Comparison of ENCODE assay signal across 33 cellular contexts in genomic region chr11:131592152-131592551, GRCh38.
"Had no signal": no experiment of that assay in that cellular context is flagged by ENCODE, and none has a peak within 500 bp of the region (broad histone marks: within the 10 kb centered on the region; RNA-seq: fewer than 3 reads in every experiment).

No MANE protein-coding gene starts in this region.

- H3K9me3 Mint-ChIP-seq: activated B cell treated with CpG ODN at 0.5 μM for 24 hours; activated CD4-positive, alpha-beta T cell treated with anti-CD3 and anti-CD28 coated beads, Interleukin-2, amount 10 ng/mL, durations not matched to agents 24 days and 14 days; activated naive CD4-positive, alpha-beta T cell treated with anti-CD3 and anti-CD28 coated beads, Interleukin-2, amount 50 U/mL, for 24 hours; activated naive CD8-positive, alpha-beta T cell treated with anti-CD3 and anti-CD28 coated beads, Interleukin-2, amount 50 U/mL, for 24 hours; activated T-helper 1 cell treated with anti-CD3 and anti-CD28 coated beads, Interleukin-12 subunit alpha, Interleukin-12 subunit beta, Interleukin-2, Interleukin-4 antibody, amounts not matched to agents 30 ng/mL and 10 ng/mL and 1 ng/mL, durations not matched to agents 14 hours and 24 hours and 36 hours; activated T-helper 2 cell treated with anti-CD3 and anti-CD28 coated beads, Interferon-gamma antibody, Interleukin-2, Interleukin-4, amounts not matched to agents 10 μg/mL and 5 μg/mL and 100 μg/mL, durations not matched to agents 14 hours and 24 hours and 36 hours; dendritic cell treated with granulocyte-macrophage colony-stimulating factor and Interleukin-4, amounts not matched to agents 40 ng/mL and 50 ng/mL, for 4 days; T-helper 2 cell treated with Interferon-gamma antibody and Interleukin-4, amounts not matched to agents 5 μg/mL and 100 μg/mL, for 36 hours had no signal

- H3K4me1 Mint-ChIP-seq: activated B cell treated with CpG ODN at 0.5 μM for 24 hours; activated CD4-positive, alpha-beta T cell treated with anti-CD3 and anti-CD28 coated beads, Interleukin-2, amount 10 ng/mL, durations not matched to agents 24 days and 14 days; activated CD8-positive, alpha-beta memory T cell treated with anti-CD3 and anti-CD28 coated beads, Interleukin-2, amount 10 ng/mL, durations not matched to agents 7 days and 5 days; activated naive CD4-positive, alpha-beta T cell treated with anti-CD3 and anti-CD28 coated beads, Interleukin-2, amount 50 U/mL, for 24 hours; activated naive CD8-positive, alpha-beta T cell treated with anti-CD3 and anti-CD28 coated beads for 36 hours; activated naive CD8-positive, alpha-beta T cell treated with anti-CD3 and anti-CD28 coated beads, Interleukin-2, amount 50 U/mL, for 24 hours; T-helper 17 cell had no signal

- H3K4me3 Mint-ChIP-seq: activated B cell treated with CpG ODN at 0.5 μM for 24 hours; activated CD4-positive, alpha-beta memory T cell treated with anti-CD3 and anti-CD28 coated beads for 36 hours; activated CD4-positive, alpha-beta T cell treated with anti-CD3 and anti-CD28 coated beads, Interleukin-2, amount 10 ng/mL, durations not matched to agents 24 days and 14 days; activated CD8-positive, alpha-beta memory T cell treated with anti-CD3 and anti-CD28 coated beads, Interleukin-2, amount 10 ng/mL, durations not matched to agents 7 days and 5 days; activated CD8-positive, alpha-beta T cell treated with anti-CD3 and anti-CD28 coated beads, Interleukin-2, amount 10 ng/mL, durations not matched to agents 7 days and 5 days; activated naive CD4-positive, alpha-beta T cell treated with anti-CD3 and anti-CD28 coated beads for 36 hours; activated naive CD4-positive, alpha-beta T cell treated with anti-CD3 and anti-CD28 coated beads, Interleukin-2, amount 50 U/mL, for 24 hours; activated naive CD8-positive, alpha-beta T cell treated with anti-CD3 and anti-CD28 coated beads for 36 hours; activated naive CD8-positive, alpha-beta T cell treated with anti-CD3 and anti-CD28 coated beads, Interleukin-2, amount 50 U/mL, for 24 hours; activated T-helper 1 cell treated with anti-CD3 and anti-CD28 coated beads, Interleukin-12 subunit alpha, Interleukin-12 subunit beta, Interleukin-2, Interleukin-4 antibody, amounts not matched to agents 30 ng/mL and 10 ng/mL and 1 ng/mL, durations not matched to agents 14 hours and 24 hours and 36 hours; dendritic cell treated with granulocyte-macrophage colony-stimulating factor and Interleukin-4, amounts not matched to agents 40 ng/mL and 50 ng/mL, for 4 days; effector memory CD8-positive, alpha-beta T cell; T-helper 17 cell; T-helper 2 cell treated with Interferon-gamma antibody and Interleukin-4, amounts not matched to agents 5 μg/mL and 100 μg/mL, for 36 hours had no signal

- H3K9me3 ChIP-seq: adrenal gland, esophagus squamous epithelium had no signal

- H3K27me3 ChIP-seq: adrenal gland had no signal

- H3K4me3 ChIP-seq: adrenal gland, coronary artery, esophagus squamous epithelium, gastroesophageal sphincter, heart left ventricle had no signal

- H3K36me3 Mint-ChIP-seq: activated CD4-positive, alpha-beta memory T cell treated with anti-CD3 and anti-CD28 coated beads for 36 hours; activated CD8-positive, alpha-beta memory T cell treated with anti-CD3 and anti-CD28 coated beads, Interleukin-2, amount 10 ng/mL, durations not matched to agents 7 days and 5 days; activated naive CD4-positive, alpha-beta T cell treated with anti-CD3 and anti-CD28 coated beads, Interleukin-2, amount 50 U/mL, for 24 hours; activated naive CD8-positive, alpha-beta T cell treated with anti-CD3 and anti-CD28 coated beads for 36 hours had no signal

- H3K36me3 ChIP-seq: adrenal gland, esophagus squamous epithelium, gastroesophageal sphincter, heart left ventricle, WERI-Rb-1 had no signal

- H3K27ac ChIP-seq: adrenal gland, coronary artery, esophagus squamous epithelium, gastroesophageal sphincter, heart left ventricle, WERI-Rb-1 had no signal

- ATAC-seq: activated CD4-positive, CD25-positive, alpha-beta regulatory T cell treated with anti-CD3 and anti-CD28 coated beads, Interleukin-2, amount 50 U/mL, for 24 hours; activated CD8-positive, alpha-beta memory T cell treated with anti-CD3 and anti-CD28 coated beads, Interleukin-2, amount 10 ng/mL, durations not matched to agents 7 days and 5 days; activated CD8-positive, alpha-beta T cell treated with anti-CD3 and anti-CD28 coated beads, Interleukin-2, amount 10 ng/mL, durations not matched to agents 7 days and 5 days; activated naive CD8-positive, alpha-beta T cell treated with anti-CD3 and anti-CD28 coated beads, Interleukin-2, amount 50 U/mL, for 24 hours; effector memory CD8-positive, alpha-beta T cell; gastroesophageal sphincter; heart left ventricle; T-helper 17 cell had no signal

- H3K27ac Mint-ChIP-seq: activated B cell treated with CpG ODN at 0.5 μM for 24 hours; activated CD4-positive, alpha-beta memory T cell treated with anti-CD3 and anti-CD28 coated beads for 36 hours; activated CD4-positive, alpha-beta T cell treated with anti-CD3 and anti-CD28 coated beads, Interleukin-2, amount 10 ng/mL, durations not matched to agents 24 days and 14 days; activated CD8-positive, alpha-beta memory T cell treated with anti-CD3 and anti-CD28 coated beads, Interleukin-2, amount 10 ng/mL, durations not matched to agents 7 days and 5 days; activated CD8-positive, alpha-beta T cell treated with anti-CD3 and anti-CD28 coated beads, Interleukin-2, amount 10 ng/mL, durations not matched to agents 7 days and 5 days; activated naive CD4-positive, alpha-beta T cell treated with anti-CD3 and anti-CD28 coated beads for 36 hours; activated naive CD4-positive, alpha-beta T cell treated with anti-CD3 and anti-CD28 coated beads, Interleukin-2, amount 50 U/mL, for 24 hours; activated naive CD8-positive, alpha-beta T cell treated with anti-CD3 and anti-CD28 coated beads for 36 hours; activated naive CD8-positive, alpha-beta T cell treated with anti-CD3 and anti-CD28 coated beads, Interleukin-2, amount 50 U/mL, for 24 hours; activated T-helper 1 cell treated with anti-CD3 and anti-CD28 coated beads, Interleukin-12 subunit alpha, Interleukin-12 subunit beta, Interleukin-2, Interleukin-4 antibody, amounts not matched to agents 30 ng/mL and 10 ng/mL and 1 ng/mL, durations not matched to agents 14 hours and 24 hours and 36 hours; activated T-helper 2 cell treated with anti-CD3 and anti-CD28 coated beads, Interferon-gamma antibody, Interleukin-2, Interleukin-4, amounts not matched to agents 10 μg/mL and 5 μg/mL and 100 μg/mL, durations not matched to agents 14 hours and 24 hours and 36 hours; dendritic cell treated with granulocyte-macrophage colony-stimulating factor and Interleukin-4, amounts not matched to agents 40 ng/mL and 50 ng/mL, for 4 days; effector memory CD8-positive, alpha-beta T cell; T-helper 17 cell; T-helper 2 cell treated with Interferon-gamma antibody and Interleukin-4, amounts not matched to agents 5 μg/mL and 100 μg/mL, for 36 hours had no signal

- H3K4me1 ChIP-seq: adrenal gland, esophagus squamous epithelium, gastroesophageal sphincter, heart left ventricle had no signal

- DNase-seq: activated B cell treated with CpG ODN at 0.5 μM for 24 hours; activated CD4-positive, alpha-beta memory T cell treated with anti-CD3 and anti-CD28 coated beads for 36 hours; activated CD4-positive, alpha-beta T cell treated with anti-CD3 and anti-CD28 coated beads, Interleukin-2, amount 10 ng/mL, durations not matched to agents 24 days and 14 days; activated CD8-positive, alpha-beta memory T cell treated with anti-CD3 and anti-CD28 coated beads, Interleukin-2, amount 10 ng/mL, durations not matched to agents 7 days and 5 days; activated CD8-positive, alpha-beta memory T cell treated with anti-CD3 and anti-CD28 coated beads, Interleukin-2, amount 50 U/mL, for 4 hours; activated CD8-positive, alpha-beta T cell treated with anti-CD3 and anti-CD28 coated beads, Interleukin-2, amount 10 ng/mL, durations not matched to agents 7 days and 5 days; activated effector memory CD4-positive, alpha-beta T cell treated with anti-CD3 and anti-CD28 coated beads, Interleukin-2, amount 50 U/mL, for 16 hours; activated naive CD4-positive, alpha-beta T cell treated with anti-CD3 and anti-CD28 coated beads for 36 hours; activated naive CD8-positive, alpha-beta T cell treated with anti-CD3 and anti-CD28 coated beads for 36 hours; activated naive CD8-positive, alpha-beta T cell treated with anti-CD3 and anti-CD28 coated beads, Interleukin-2, amount 50 U/mL, for 24 hours; activated T-cell treated with anti-CD3 and anti-CD28 coated beads, Interleukin-2, amount 50 U/mL, for 1 hour; activated T-cell treated with anti-CD3 and anti-CD28 coated beads, Interleukin-2, amount 50 U/mL, for 48 hours; central memory CD4-positive, alpha-beta T cell; cerebellar nuclear complex; effector CD4-positive, alpha-beta T cell; effector memory CD8-positive, alpha-beta T cell; esophagus squamous epithelium; foreskin melanocyte; glutamatergic neuron; heart left ventricle; T-helper 1 cell; T-helper 17 cell; T1000; WERI-Rb-1 had no signal

- H3K27me3 Mint-ChIP-seq: activated B cell treated with CpG ODN at 0.5 μM for 24 hours; activated CD4-positive, alpha-beta memory T cell treated with anti-CD3 and anti-CD28 coated beads for 36 hours; activated CD4-positive, alpha-beta T cell treated with anti-CD3 and anti-CD28 coated beads, Interleukin-2, amount 10 ng/mL, durations not matched to agents 24 days and 14 days; activated CD8-positive, alpha-beta memory T cell treated with anti-CD3 and anti-CD28 coated beads, Interleukin-2, amount 10 ng/mL, durations not matched to agents 7 days and 5 days; activated naive CD8-positive, alpha-beta T cell treated with anti-CD3 and anti-CD28 coated beads for 36 hours; effector memory CD8-positive, alpha-beta T cell; T-helper 17 cell had no signal
